1 cellular context compared by ENCODE assay signal in the genomic region with DNA sequence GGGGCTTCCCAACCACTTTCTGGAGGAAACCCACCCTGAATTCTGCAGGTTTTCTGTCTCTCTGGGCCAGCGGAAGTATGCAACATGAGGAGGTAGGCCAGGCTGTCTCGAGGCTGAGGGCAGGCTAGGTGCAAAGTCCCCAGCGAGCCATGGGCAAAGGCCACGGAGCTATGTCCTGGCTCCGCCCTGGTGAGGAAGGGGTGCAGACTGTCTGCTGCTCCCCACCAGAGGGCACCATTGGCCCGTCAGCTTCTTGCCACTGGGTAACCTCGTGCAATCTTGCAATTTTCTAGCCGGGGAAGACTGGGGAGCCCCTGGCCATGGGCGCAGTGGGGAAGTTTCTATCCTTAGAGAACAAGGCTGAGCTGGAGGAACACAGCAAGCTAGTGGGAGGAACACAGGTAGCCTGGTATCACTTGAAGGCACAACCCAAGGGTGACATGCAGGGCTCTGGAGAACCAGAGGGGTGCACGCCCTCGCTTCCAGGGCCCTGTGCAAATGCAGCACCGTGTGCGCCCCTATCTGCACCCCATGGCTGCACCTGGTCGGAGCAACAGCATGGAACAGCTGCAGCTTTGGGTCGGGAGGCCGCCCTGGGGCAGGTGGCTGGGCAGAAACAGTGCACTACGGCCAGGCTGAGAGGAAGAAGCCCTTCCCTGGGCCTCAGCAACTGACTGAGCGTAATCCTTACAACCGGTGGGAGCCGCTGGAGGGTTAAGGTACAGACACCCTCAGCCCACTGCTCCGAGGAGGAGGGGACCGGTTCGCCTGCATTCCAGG.
TF ChIP-seq lines count a peak whose summit lies in the region.

No MANE protein-coding gene starts in this region.

TF ChIP-seq in K562, 482 proteins besides CTCF, POLR2A, EP300 and RAD21 (continued from another document):
- TF ChIP-seq, protein P1, sequence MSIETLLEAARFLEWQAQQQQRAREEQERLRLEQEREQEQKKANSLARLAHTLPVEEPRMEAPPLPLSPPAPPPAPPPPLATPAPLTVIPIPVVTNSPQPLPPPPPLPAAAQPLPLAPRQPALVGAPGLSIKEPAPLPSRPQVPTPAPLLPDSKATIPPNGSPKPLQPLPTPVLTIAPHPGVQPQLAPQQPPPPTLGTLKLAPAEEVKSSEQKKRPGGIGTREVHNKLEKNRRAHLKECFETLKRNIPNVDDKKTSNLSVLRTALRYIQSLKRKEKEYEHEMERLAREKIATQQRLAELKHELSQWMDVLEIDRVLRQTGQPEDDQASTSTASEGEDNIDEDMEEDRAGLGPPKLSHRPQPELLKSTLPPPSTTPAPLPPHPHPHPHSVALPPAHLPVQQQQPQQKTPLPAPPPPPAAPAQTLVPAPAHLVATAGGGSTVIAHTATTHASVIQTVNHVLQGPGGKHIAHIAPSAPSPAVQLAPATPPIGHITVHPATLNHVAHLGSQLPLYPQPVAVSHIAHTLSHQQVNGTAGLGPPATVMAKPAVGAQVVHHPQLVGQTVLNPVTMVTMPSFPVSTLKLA (conservative IDR thresholded peaks at IDR 0.05), result peak; percentile 50 to 55
- TF ChIP-seq, protein P2, sequence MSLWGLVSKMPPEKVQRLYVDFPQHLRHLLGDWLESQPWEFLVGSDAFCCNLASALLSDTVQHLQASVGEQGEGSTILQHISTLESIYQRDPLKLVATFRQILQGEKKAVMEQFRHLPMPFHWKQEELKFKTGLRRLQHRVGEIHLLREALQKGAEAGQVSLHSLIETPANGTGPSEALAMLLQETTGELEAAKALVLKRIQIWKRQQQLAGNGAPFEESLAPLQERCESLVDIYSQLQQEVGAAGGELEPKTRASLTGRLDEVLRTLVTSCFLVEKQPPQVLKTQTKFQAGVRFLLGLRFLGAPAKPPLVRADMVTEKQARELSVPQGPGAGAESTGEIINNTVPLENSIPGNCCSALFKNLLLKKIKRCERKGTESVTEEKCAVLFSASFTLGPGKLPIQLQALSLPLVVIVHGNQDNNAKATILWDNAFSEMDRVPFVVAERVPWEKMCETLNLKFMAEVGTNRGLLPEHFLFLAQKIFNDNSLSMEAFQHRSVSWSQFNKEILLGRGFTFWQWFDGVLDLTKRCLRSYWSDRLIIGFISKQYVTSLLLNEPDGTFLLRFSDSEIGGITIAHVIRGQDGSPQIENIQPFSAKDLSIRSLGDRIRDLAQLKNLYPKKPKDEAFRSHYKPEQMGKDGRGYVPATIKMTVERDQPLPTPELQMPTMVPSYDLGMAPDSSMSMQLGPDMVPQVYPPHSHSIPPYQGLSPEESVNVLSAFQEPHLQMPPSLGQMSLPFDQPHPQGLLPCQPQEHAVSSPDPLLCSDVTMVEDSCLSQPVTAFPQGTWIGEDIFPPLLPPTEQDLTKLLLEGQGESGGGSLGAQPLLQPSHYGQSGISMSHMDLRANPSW (CRISPR knock-in tag; IDR thresholded peaks at IDR 0.05), result no peak
- TF ChIP-seq BHLHE40 (IDR thresholded peaks at IDR 0.05; ENCODE audit: low read length) (peak; percentile 51; the same call in 1 of the 2 replicates), NFE2L1 (tag; IDR thresholded peaks at IDR 0.05; ENCODE audit: borderline replicate concordance, low read depth) (no peak), PHF20 (IDR thresholded peaks at IDR 0.05; ENCODE audit: partially characterized antibody) (no peak), NCOA4 (IDR thresholded peaks at IDR 0.05; ENCODE audit: partially characterized antibody) (no peak), ZC3H11A (IDR thresholded peaks at IDR 0.05; ENCODE audit: low read depth, low read length) (no peak), CEBPB (tag; IDR thresholded peaks at IDR 0.05) (peak; percentile 31; the same call in 1 of the 2 replicates), ZNF75A (CRISPR knock-in tag; IDR thresholded peaks at IDR 0.05) (no peak), HLTF (IDR thresholded peaks at IDR 0.05) (no peak)
- TF ChIP-seq, protein P3, sequence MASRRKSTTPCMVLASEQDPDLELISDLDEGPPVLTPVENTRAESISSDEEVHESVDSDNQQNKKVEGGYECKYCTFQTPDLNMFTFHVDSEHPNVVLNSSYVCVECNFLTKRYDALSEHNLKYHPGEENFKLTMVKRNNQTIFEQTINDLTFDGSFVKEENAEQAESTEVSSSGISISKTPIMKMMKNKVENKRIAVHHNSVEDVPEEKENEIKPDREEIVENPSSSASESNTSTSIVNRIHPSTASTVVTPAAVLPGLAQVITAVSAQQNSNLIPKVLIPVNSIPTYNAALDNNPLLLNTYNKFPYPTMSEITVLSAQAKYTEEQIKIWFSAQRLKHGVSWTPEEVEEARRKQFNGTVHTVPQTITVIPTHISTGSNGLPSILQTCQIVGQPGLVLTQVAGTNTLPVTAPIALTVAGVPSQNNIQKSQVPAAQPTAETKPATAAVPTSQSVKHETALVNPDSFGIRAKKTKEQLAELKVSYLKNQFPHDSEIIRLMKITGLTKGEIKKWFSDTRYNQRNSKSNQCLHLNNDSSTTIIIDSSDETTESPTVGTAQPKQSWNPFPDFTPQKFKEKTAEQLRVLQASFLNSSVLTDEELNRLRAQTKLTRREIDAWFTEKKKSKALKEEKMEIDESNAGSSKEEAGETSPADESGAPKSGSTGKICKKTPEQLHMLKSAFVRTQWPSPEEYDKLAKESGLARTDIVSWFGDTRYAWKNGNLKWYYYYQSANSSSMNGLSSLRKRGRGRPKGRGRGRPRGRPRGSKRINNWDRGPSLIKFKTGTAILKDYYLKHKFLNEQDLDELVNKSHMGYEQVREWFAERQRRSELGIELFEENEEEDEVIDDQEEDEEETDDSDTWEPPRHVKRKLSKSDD (conservative IDR thresholded peaks at IDR 0.05; ENCODE audit: low read length), result 0 out of 2 replicates have a peak, but pooled peaks have one; percentile 34
- TF ChIP-seq, protein P4, sequence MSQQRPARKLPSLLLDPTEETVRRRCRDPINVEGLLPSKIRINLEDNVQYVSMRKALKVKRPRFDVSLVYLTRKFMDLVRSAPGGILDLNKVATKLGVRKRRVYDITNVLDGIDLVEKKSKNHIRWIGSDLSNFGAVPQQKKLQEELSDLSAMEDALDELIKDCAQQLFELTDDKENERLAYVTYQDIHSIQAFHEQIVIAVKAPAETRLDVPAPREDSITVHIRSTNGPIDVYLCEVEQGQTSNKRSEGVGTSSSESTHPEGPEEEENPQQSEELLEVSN (IDR thresholded peaks at IDR 0.05; ENCODE audit: borderline replicate concordance in 1 of 2, extremely low read depth in 1 of 2, insufficient read depth in 1 of 2, insufficient read length in 1 of 2, low read depth in 1 of 2, low read length in 1 of 2, poor library complexity in 1 of 2, severe bottlenecking in 1 of 2), result peak in 1 of 2 experiments; percentile 22
